Comparison of ENCODE assay signal across 24 cellular contexts in genomic region chr7:38273286-38273995, GRCh38.
DNase-seq lines count a peak whose midpoint lies in the region; ATAC-seq and TF ChIP-seq lines count a peak whose summit lies in the region.
"Had no signal": no experiment of that assay in that cellular context is flagged by ENCODE, and none has a peak within 500 bp of the region (broad histone marks: within the 10 kb centered on the region; RNA-seq: fewer than 3 reads in every experiment).

Gene TARP, minus strand, starts transcription at chr7:38273636.

- H3K36me3 ChIP-seq in thymus (ENCODE audit: control insufficient read depth, insufficient read depth): no peaks in the 10 kb centered on the region
- H3K36me3 ChIP-seq: thoracic aorta had no signal

- ATAC-seq in GM18858 (IDR thresholded peaks at IDR 0.05; ENCODE audit: unreplicated experiment) (no peak), HG02840 (IDR thresholded peaks at IDR 0.05; ENCODE audit: low FRiP score, unreplicated experiment) (no peak), GM19452 (IDR thresholded peaks at IDR 0.05; ENCODE audit: unreplicated experiment) (no peak)

- peak within 1 kb of the TSS; percentile 9 for H3K4me3 ChIP-seq in thymus (ENCODE audit: low read length)
- H3K4me3 ChIP-seq: SK-N-MC, thoracic aorta had no signal

- no peaks in the 10 kb centered on the region for H3K4me1 Mint-ChIP-seq in activated naive CD4-positive, alpha-beta T cell treated with anti-CD3 and anti-CD28 coated beads, Interleukin-2, amount 50 U/mL, for 24 hours
- peaks cover 59 to 82% of the 10 kb centered on the region in 2 donors for H3K4me1 Mint-ChIP-seq in immature natural killer cell
- H3K4me1 Mint-ChIP-seq: IgD-negative memory B cell, memory B cell, naive B cell had no signal

- no peaks in the 10 kb centered on the region for H3K9me3 ChIP-seq in thymus (ENCODE audit: control insufficient read depth)
- H3K9me3 ChIP-seq: thoracic aorta had no signal

- no peaks in the 10 kb centered on the region for H3K27me3 ChIP-seq in thymus (ENCODE audit: control insufficient read depth, insufficient read depth)

- H3K27ac ChIP-seq in VCaP: peak within 1 kb of the TSS; percentile 100
- H3K27ac ChIP-seq in thymus (ENCODE audit: low read depth): no peak within 1 kb of the TSS
- H3K27ac ChIP-seq: SK-N-MC, thoracic aorta had no signal

- TF ChIP-seq CTCF in VCaP (conservative IDR thresholded peaks at IDR 0.05): no peak

- H3K27ac Mint-ChIP-seq in activated naive CD4-positive, alpha-beta T cell treated with anti-CD3 and anti-CD28 coated beads, Interleukin-2, amount 50 U/mL, for 24 hours: no peak within 1 kb of the TSS
- H3K27ac Mint-ChIP-seq in immature natural killer cell: peak within 1 kb of the TSS; percentile 90 to 97 (median 96)
- H3K27ac Mint-ChIP-seq: IgD-negative memory B cell, memory B cell, naive B cell had no signal

- no peaks in the 10 kb centered on the region for H3K27me3 Mint-ChIP-seq in activated naive CD4-positive, alpha-beta T cell treated with anti-CD3 and anti-CD28 coated beads, Interleukin-2, amount 50 U/mL, for 24 hours
- H3K27me3 Mint-ChIP-seq in immature natural killer cell (ENCODE audit: low read depth in 3 of 3): peaks cover 0 to 23% (median 16%) of the 10 kb centered on the region in 3 donors
- H3K27me3 Mint-ChIP-seq: memory B cell, naive B cell had no signal

- peak within 1 kb of the TSS; percentile 74 for H3K4me3 Mint-ChIP-seq in activated naive CD4-positive, alpha-beta T cell treated with anti-CD3 and anti-CD28 coated beads, Interleukin-2, amount 50 U/mL, for 24 hours
- peak within 1 kb of the TSS; percentile 92 to 99 (median 98) for H3K4me3 Mint-ChIP-seq in immature natural killer cell
- H3K4me3 Mint-ChIP-seq: memory B cell, naive B cell had no signal

- no peak for DNase-seq in activated naive CD4-positive, alpha-beta T cell treated with anti-CD3 and anti-CD28 coated beads, Interleukin-2, amount 50 U/mL, for 16 hours
- DNase-seq in immature natural killer cell: no peak
- DNase-seq: activated effector memory CD4-positive, alpha-beta T cell treated with Interleukin-2 at 50 U/mL for 16 hours; amygdala; cortex of kidney; DMS153; glutamatergic neuron; H7; MM.1S; naive B cell; NCI-H146; NCI-H2171; NCI-H524 treated with DMSO at 0.1 percent for 48 hours; T1000 had no signal

- no peaks in the 10 kb centered on the region for H3K9me3 Mint-ChIP-seq in activated naive CD4-positive, alpha-beta T cell treated with anti-CD3 and anti-CD28 coated beads, Interleukin-2, amount 50 U/mL, for 24 hours
- H3K9me3 Mint-ChIP-seq in immature natural killer cell: no peaks in the 10 kb centered on the region
- H3K9me3 Mint-ChIP-seq: IgD-negative memory B cell, memory B cell, naive B cell had no signal

- H3K36me3 Mint-ChIP-seq in activated naive CD4-positive, alpha-beta T cell treated with anti-CD3 and anti-CD28 coated beads, Interleukin-2, amount 50 U/mL, for 24 hours: no peaks in the 10 kb centered on the region
- peaks cover 40 to 52% (median 43%) of the 10 kb centered on the region in 3 donors for H3K36me3 Mint-ChIP-seq in immature natural killer cell
- H3K36me3 Mint-ChIP-seq: IgD-negative memory B cell, memory B cell, naive B cell had no signal

- H3K4me1 ChIP-seq in thymus (ENCODE audit: control insufficient read depth, insufficient read depth, low read length): no peaks in the 10 kb centered on the region

- WGBS in thymus: 36% methylated on average over 2 of the region's 2 CpGs
